18 cellular contexts compared by ENCODE assay signal in the genomic region with DNA sequence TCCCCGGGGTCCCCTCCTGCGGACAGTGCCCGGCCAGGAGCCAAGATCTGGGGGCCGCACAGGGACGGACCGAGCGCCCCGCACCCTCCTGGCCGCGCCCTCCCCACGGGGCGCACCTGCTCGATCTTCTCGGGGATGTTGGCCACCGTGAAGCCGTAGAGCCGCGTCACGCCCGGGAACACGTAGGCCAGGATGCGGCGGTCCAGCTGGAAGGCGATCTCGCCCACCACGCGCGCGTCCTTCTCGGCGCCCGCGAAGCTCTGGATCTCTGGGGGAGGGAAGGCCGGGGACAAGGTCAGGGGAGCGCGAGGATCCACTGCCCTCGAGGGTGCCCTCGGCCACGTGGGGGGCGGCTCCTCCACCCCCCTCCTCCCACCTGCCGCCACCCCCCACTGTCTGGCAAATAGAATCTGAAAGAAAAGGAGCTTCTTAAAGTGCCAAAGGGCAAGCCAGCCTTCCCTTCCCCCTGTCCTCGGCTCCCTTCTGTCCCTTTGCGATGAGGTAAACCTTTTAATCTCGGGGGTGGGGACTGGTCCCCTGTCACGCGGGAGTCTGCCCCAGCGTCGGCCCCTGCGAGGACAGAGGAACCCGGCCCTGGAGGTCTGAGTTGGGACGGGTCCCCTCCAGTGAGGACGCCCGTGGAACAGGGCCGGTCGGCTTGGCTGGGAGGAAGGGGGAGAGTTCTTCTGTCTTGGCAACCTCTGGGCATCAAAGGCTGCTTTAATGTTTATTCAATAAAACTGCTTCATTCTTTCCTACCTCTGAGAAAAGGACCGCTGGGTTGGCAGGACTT. TPM values are rescaled to one million over a fixed set of nuclear protein-coding genes. Genes with fewer than 3 reads are reported as not detected.
A peak's percentile ranks its signal among the peaks of the same experiment; 100 is the strongest.
DNase-seq lines count a peak whose midpoint lies in the region; ATAC-seq, FAIRE-seq and TF ChIP-seq lines count a peak whose summit lies in the region.
"Had no signal": no experiment of that assay in that cellular context is flagged by ENCODE, and none has a peak within 500 bp of the region (broad histone marks: within the 10 kb centered on the region; RNA-seq: fewer than 3 reads in every experiment).

No MANE protein-coding gene starts in this region.

- H3K9me3 Mint-ChIP-seq in chondrocyte (ENCODE audit: low read depth) = peaks cover 2% of the 10 kb centered on the region
- H3K9me3 Mint-ChIP-seq in WTC11 = peaks cover 7% of the 10 kb centered on the region; the same call in 1 of the 2 replicates

- H3K4me3 Mint-ChIP-seq in chondrocyte (ENCODE audit: unreplicated experiment) = no peak overlapping the region
- H3K4me3 Mint-ChIP-seq in WTC11 = no peak overlapping the region

- DNase-seq in BE2C = peak; percentile 6
- peak; percentile 4 for DNase-seq in Daoy (ENCODE audit: low read depth)
- peak; percentile 77 for DNase-seq in chondrocyte (ENCODE audit: low spot score)
- DNase-seq in pancreas = peak in 5 of 6 donors; percentile 7 to 49 (median 22)
- no peak for DNase-seq in SW480 (ENCODE audit: low spot score)
- no peak for DNase-seq in WTC11 (ENCODE audit: low spot score)
- DNase-seq: Caco-2; erythroblast; Karpas-422; NCI-H2171; NCI-H82; nucleus accumbens; stimulated activated CD4-positive, alpha-beta T cell treated with anti-CD3 and anti-CD28 coated beads, Interleukin-4, amount 100 ng/mL, for 24 hours had no signal

- ATAC-seq in pancreas (no peak), HG03432 (IDR thresholded peaks at IDR 0.05; ENCODE audit: unreplicated experiment) (no peak), WTC11 (no peak), GM21619 (IDR thresholded peaks at IDR 0.05; ENCODE audit: unreplicated experiment) (no peak)
- ATAC-seq: gastrocnemius medialis, left lung had no signal

- TF ChIP-seq CTCF in BE2C (IDR thresholded peaks at IDR 0.05; ENCODE audit: low read depth, low read length) (no peak), chondrocyte (IDR thresholded peaks at IDR 0.05) (no peak), pancreas (IDR thresholded peaks at IDR 0.05) (no peak), WTC11 (IDR thresholded peaks at IDR 0.05) (no peak)

- WGBS in pancreas, 2 donors = 75 to 93% methylated on average over 50 to 56 of the region's 56 CpGs

- no peak overlapping the region for H3K27ac ChIP-seq in pancreas
- H3K27ac ChIP-seq: gastrocnemius medialis, left lung had no signal

- H3K36me3 ChIP-seq in BE2C = no peaks in the 10 kb centered on the region
- H3K36me3 ChIP-seq in pancreas = no peaks in the 10 kb centered on the region
- H3K36me3 ChIP-seq: gastrocnemius medialis had no signal

- CTCF ChIA-PET in WTC11 (lab: Charles Lee) = interaction anchor here (0.6 to 1.8 kb wide), 3 partner anchors 9 to 191 kb away, joined by 3 to 8 read pairs (median 4); no protein-coding TSS in a partner anchor

- no peak for FAIRE-seq in pancreas (lab: Jason Lieb, UNC)
- FAIRE-seq: bronchial epithelial cell had no signal

- intact Hi-C loops in pancreas (cut with DNase I) = no loop called here

- H3K27ac Mint-ChIP-seq in chondrocyte (ENCODE audit: unreplicated experiment) (no peak overlapping the region), WTC11 (no peak overlapping the region)

- H3K27me3 Mint-ChIP-seq in chondrocyte (ENCODE audit: low read depth) = no peaks in the 10 kb centered on the region
- H3K27me3 Mint-ChIP-seq in WTC11 (ENCODE audit: low read depth) = no peaks in the 10 kb centered on the region

- H3K27me3 ChIP-seq in BE2C (no peaks in the 10 kb centered on the region), pancreas (no peaks in the 10 kb centered on the region)
- H3K27me3 ChIP-seq: left lung had no signal

- H3K9me3 ChIP-seq in BE2C = no peaks in the 10 kb centered on the region
- no peaks in the 10 kb centered on the region for H3K9me3 ChIP-seq in pancreas
- H3K9me3 ChIP-seq: gastrocnemius medialis had no signal

- H3K36me3 Mint-ChIP-seq in chondrocyte (ENCODE audit: low read depth) (peaks cover 7% of the 10 kb centered on the region), WTC11 (peaks cover 31% of the 10 kb centered on the region)

- H3K4me1 Mint-ChIP-seq in chondrocyte (ENCODE audit: low read depth) (no peaks in the 10 kb centered on the region), WTC11 (no peaks in the 10 kb centered on the region)

- POLR2A ChIA-PET in WTC11 (lab: Charles Lee) = interaction anchor here (1.2 kb wide), 1 partner anchor 9 kb away, joined by 11 read pairs; no protein-coding TSS in a partner anchor

- H3K4me1 ChIP-seq in BE2C (no peaks in the 10 kb centered on the region), pancreas (no peaks in the 10 kb centered on the region)
- H3K4me1 ChIP-seq: gastrocnemius medialis, left lung had no signal

- H3K4me3 ChIP-seq in BE2C (ENCODE audit: low read depth, low read length) (no peak overlapping the region), pancreas (no peak overlapping the region)
- H3K4me3 ChIP-seq: gastrocnemius medialis, left lung had no signal

TF ChIP-seq in WTC11, 78 proteins besides CTCF, POLR2A, EP300 and RAD21:
- no peak for TF ChIP-seq RELA (CRISPR knock-in tag; IDR thresholded peaks at IDR 0.05; ENCODE audit: borderline replicate concordance)
- TF ChIP-seq NFATC4 (CRISPR knock-in tag; IDR thresholded peaks at IDR 0.05) = no peak
- TF ChIP-seq ZNF425 (CRISPR knock-in tag; conservative IDR thresholded peaks at IDR 0.05) = no peak
- TF ChIP-seq MLX (CRISPR knock-in tag; IDR thresholded peaks at IDR 0.05) = no peak
- TF ChIP-seq, protein P1, sequence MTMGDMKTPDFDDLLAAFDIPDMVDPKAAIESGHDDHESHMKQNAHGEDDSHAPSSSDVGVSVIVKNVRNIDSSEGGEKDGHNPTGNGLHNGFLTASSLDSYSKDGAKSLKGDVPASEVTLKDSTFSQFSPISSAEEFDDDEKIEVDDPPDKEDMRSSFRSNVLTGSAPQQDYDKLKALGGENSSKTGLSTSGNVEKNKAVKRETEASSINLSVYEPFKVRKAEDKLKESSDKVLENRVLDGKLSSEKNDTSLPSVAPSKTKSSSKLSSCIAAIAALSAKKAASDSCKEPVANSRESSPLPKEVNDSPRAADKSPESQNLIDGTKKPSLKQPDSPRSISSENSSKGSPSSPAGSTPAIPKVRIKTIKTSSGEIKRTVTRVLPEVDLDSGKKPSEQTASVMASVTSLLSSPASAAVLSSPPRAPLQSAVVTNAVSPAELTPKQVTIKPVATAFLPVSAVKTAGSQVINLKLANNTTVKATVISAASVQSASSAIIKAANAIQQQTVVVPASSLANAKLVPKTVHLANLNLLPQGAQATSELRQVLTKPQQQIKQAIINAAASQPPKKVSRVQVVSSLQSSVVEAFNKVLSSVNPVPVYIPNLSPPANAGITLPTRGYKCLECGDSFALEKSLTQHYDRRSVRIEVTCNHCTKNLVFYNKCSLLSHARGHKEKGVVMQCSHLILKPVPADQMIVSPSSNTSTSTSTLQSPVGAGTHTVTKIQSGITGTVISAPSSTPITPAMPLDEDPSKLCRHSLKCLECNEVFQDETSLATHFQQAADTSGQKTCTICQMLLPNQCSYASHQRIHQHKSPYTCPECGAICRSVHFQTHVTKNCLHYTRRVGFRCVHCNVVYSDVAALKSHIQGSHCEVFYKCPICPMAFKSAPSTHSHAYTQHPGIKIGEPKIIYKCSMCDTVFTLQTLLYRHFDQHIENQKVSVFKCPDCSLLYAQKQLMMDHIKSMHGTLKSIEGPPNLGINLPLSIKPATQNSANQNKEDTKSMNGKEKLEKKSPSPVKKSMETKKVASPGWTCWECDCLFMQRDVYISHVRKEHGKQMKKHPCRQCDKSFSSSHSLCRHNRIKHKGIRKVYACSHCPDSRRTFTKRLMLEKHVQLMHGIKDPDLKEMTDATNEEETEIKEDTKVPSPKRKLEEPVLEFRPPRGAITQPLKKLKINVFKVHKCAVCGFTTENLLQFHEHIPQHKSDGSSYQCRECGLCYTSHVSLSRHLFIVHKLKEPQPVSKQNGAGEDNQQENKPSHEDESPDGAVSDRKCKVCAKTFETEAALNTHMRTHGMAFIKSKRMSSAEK (CRISPR knock-in tag; IDR thresholded peaks at IDR 0.05; ENCODE audit: borderline replicate concordance) = no peak

RNA-seq across cellular contexts. Expression of gene FTCD, which starts 6.6 kb away (rescaled TPM):
- 3.1 TPM for polyA plus RNA-seq in BE2C (2012; ENCODE audit: insufficient read depth, insufficient read length, low read depth)
- 0.34 TPM in 1 of 2 replicates, not detected in the other for total RNA-seq in Daoy (2014; rRNA removed; shearing (Covaris generic))
- total RNA-seq in chondrocyte = 1.7 to 4.1 TPM (median 1.7 TPM) in 3 replicates
- 1 to 10 TPM in 1 of 6 donors, under 1 TPM in 5; 0.31 to 1.4 (median 0.42) TPM for total RNA-seq in pancreas
- 10 to 100 TPM in 1 of 2 donors, 1 to 10 TPM in 1; 4.9 to 14.0 TPM for polyA plus RNA-seq in pancreas
- 6.1 to 9.6 TPM (median 9.5 TPM) in 3 replicates for total RNA-seq in WTC11 (2021)
- total RNA-seq: bronchial epithelial cell had no signal

RNA-seq across cellular contexts. Expression of gene SPATC1L, which starts 22.3 kb away (rescaled TPM):
- 29.5 TPM for polyA plus RNA-seq in BE2C (2012; ENCODE audit: insufficient read depth, insufficient read length, low read depth)
- total RNA-seq in Daoy (2014; rRNA removed; shearing (Covaris generic)) = 3.9 and 8.7 TPM in 2 replicates
- 14.0 to 18.5 TPM (median 14.1 TPM) in 3 replicates for total RNA-seq in chondrocyte
- 1 to 10 TPM; 3.1 to 8.1 (median 6.0) TPM for total RNA-seq in pancreas
- polyA plus RNA-seq in pancreas = 10 to 100 TPM; 12.9 to 26.9 TPM
- 56.5 to 61.7 TPM (median 57.6 TPM) in 3 replicates for total RNA-seq in WTC11 (2021)

Comparison
In these comparisons a context has a peak if more than half of its experiments do, and no peak if none do; other contexts are left out.
1. DNase-seq: peak in BE2C (single experiment), Daoy (single experiment), chondrocyte (single experiment) and pancreas (5 of 6); none in SW480 (single experiment) and WTC11 (single experiment).